Comparison of ENCODE assay signal across 8 cellular contexts in the genomic region with DNA sequence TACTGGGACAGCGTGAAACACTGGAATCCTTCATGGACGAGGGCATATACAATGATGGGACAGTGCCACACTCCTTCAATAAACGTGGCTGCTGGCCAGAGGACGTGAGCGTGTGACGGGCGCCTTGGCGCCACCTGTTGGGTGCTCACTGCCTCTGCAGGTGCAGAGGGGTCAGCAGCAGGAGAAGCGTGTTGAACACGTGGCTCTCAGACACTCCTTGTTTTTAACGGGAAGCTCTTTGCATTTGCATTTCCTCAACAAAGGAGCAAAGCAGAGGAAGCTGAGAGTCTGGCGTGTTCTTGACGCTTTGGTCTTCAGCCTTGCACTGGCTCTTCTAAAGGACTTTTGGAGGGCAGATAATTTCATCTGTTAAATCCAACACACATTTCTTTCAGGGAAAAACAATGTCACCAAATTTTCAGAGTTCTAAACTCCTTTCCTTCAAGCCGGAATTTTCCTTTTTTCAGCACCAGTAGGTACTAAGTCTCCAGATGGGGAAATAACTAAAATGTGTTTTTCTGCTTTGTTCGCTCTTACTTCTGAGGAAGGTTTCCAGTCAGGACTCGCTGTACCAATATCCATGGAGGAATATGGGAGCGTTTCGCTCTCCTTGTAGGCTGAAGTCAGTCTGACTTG. TPM values are rescaled to one million over a fixed set of nuclear protein-coding genes. Genes with fewer than 3 reads are reported as not detected.
A peak's percentile ranks its signal among the peaks of the same experiment; 100 is the strongest.
DNase-seq lines count a peak whose midpoint lies in the region; ATAC-seq, FAIRE-seq and TF ChIP-seq lines count a peak whose summit lies in the region.

No MANE protein-coding gene starts in this region.

- no peaks in the 10 kb centered on the region for H3K27me3 ChIP-seq in keratinocyte (ENCODE audit: control insufficient read depth, extremely low read depth, insufficient read depth, low read length)

- H2AFZ ChIP-seq in keratinocyte (ENCODE audit: control insufficient read depth, low read length): no peak overlapping the region

- H3K36me3 Mint-ChIP-seq in WTC11: peaks cover 52% of the 10 kb centered on the region

- H3K4me3 ChIP-seq in cardiac fibroblast (replicated peaks in 1 of 2; ENCODE audit: low read depth in 2 of 2, low read length in 2 of 2) (no peak overlapping the region), keratinocyte (ENCODE audit: control insufficient read depth in 2 of 3, extremely low read depth in 1 of 3, insufficient read depth in 2 of 3, low read depth in 1 of 3, low read length in 3 of 3) (no peak overlapping the region)

- no peak overlapping the region for H3K9ac ChIP-seq in keratinocyte (ENCODE audit: control insufficient read depth, extremely low read depth, insufficient read depth, low read length)

- peaks cover 11% of the 10 kb centered on the region for H3K4me1 Mint-ChIP-seq in WTC11

- peak overlapping the region; percentile 94 for H3K27ac Mint-ChIP-seq in WTC11

- peaks cover 12% of the 10 kb centered on the region for H3K4me1 ChIP-seq in keratinocyte (ENCODE audit: control insufficient read depth, extremely low read depth, insufficient read depth, low read length)

- peak; percentile 86 for DNase-seq in AG08395 (ENCODE audit: low spot score)
- peak; percentile 73 for DNase-seq in NCI-H2196 treated with DMSO at 0.1 percent for 48 hours (lab: John Stamatoyannopoulos, UW; ENCODE audit: unreplicated experiment)
- DNase-seq in WTC11 (ENCODE audit: low spot score): peak; percentile 79
- peak; percentile 86 to 89 for DNase-seq in cardiac fibroblast (ENCODE audit: low read depth in 2 of 2)
- peak; percentile 50 for DNase-seq in keratinocyte (ENCODE audit: low read depth, low spot score)
- DNase-seq in stimulated activated CD4-positive, alpha-beta T cell treated with anti-CD3 and anti-CD28 coated beads, Interleukin-15, amount 100 ng/mL, for 1 hour (ENCODE audit: low read depth in 1 of 2, low spot score in 1 of 2): peak; percentile 29 to 55

- H3K4me2 ChIP-seq in keratinocyte (ENCODE audit: control insufficient read depth, extremely low read depth, insufficient read depth, low read depth, low read length): no peak overlapping the region

- peak; percentile 77 for FAIRE-seq in keratinocyte (lab: Jason Lieb, UNC)

- POLR2A ChIA-PET in WTC11 (lab: Charles Lee): interaction anchor here (0.6 to 1.0 kb wide), 2 partner anchors 57 to 67 kb away, joined by 4 to 5 read pairs; no protein-coding TSS in a partner anchor

- H3K9me3 ChIP-seq in keratinocyte (ENCODE audit: control insufficient read depth, low read depth, low read length): no peaks in the 10 kb centered on the region

- TF ChIP-seq CTCF in WTC11 (IDR thresholded peaks at IDR 0.05) (peak; percentile 82), cardiac fibroblast (IDR thresholded peaks at IDR 0.05; ENCODE audit: low read depth, low read length) (peak; percentile 99), keratinocyte (optimal IDR thresholded peaks at IDR 0.05 in 1 of 3, IDR thresholded peaks at IDR 0.05 in 1 of 3, conservative IDR thresholded peaks at IDR 0.05 in 1 of 3; ENCODE audit: extremely low read depth in 1 of 3, insufficient read depth in 2 of 3, low read length in 3 of 3) (peak; percentile 94 to 100 (median 99))

- H3K79me2 ChIP-seq in keratinocyte (ENCODE audit: control insufficient read depth, insufficient read depth, low read length): peaks cover 15% of the 10 kb centered on the region

- dilution Hi-C loops in keratinocyte (cut with MboI; ENCODE audit: extremely low pct_ligation_motif_present, low sequenced_read_pairs): no loop called here

- H3K27me3 Mint-ChIP-seq in WTC11 (ENCODE audit: low read depth): no peaks in the 10 kb centered on the region

- no peaks in the 10 kb centered on the region for H4K20me1 ChIP-seq in keratinocyte (ENCODE audit: control insufficient read depth, extremely low read depth, insufficient read depth, low read length)

- H3K9me3 Mint-ChIP-seq in WTC11: peaks cover 6% of the 10 kb centered on the region

- CTCF ChIA-PET in WTC11 (lab: Charles Lee): interaction anchor here (0.5 to 1.8 kb wide), 29 partner anchors 10 to 685 kb away, joined by 3 to 8 read pairs (median 4); a partner anchor contains a TSS

- H3K9me1 ChIP-seq in keratinocyte (ENCODE audit: control insufficient read depth, extremely low read depth, insufficient read depth, low read length): no peaks in the 10 kb centered on the region

- peak; percentile 41 for ATAC-seq in GM21723 (IDR thresholded peaks at IDR 0.05; ENCODE audit: unreplicated experiment)
- peak; percentile 55 for ATAC-seq in WTC11
- no peak for ATAC-seq in HG03342 (IDR thresholded peaks at IDR 0.05; ENCODE audit: unreplicated experiment)

- peak overlapping the region; percentile 4; the same call in 1 of the 2 replicates for H3K4me3 Mint-ChIP-seq in WTC11

- peak overlapping the region; percentile 67 for H3K27ac ChIP-seq in keratinocyte (ENCODE audit: control insufficient read depth, insufficient read depth, low read length)

- H3K36me3 ChIP-seq in keratinocyte (ENCODE audit: control insufficient read depth in 2 of 2, extremely low read depth in 1 of 2, insufficient read depth in 2 of 2, low read length in 2 of 2): peaks cover 16 to 17% of the 10 kb centered on the region in 2 experiments

TF ChIP-seq in WTC11, 78 proteins besides CTCF, POLR2A, EP300 and RAD21 (continues in another document):
- TF ChIP-seq SOX15 (CRISPR knock-in tag; IDR thresholded peaks at IDR 0.05) (no peak), NFATC4 (CRISPR knock-in tag; IDR thresholded peaks at IDR 0.05) (no peak), RELA (CRISPR knock-in tag; IDR thresholded peaks at IDR 0.05; ENCODE audit: borderline replicate concordance) (peak; percentile 85; the same call in 1 of the 2 replicates), PRRX2 (CRISPR knock-in tag; IDR thresholded peaks at IDR 0.05) (no peak), NFE2L1 (CRISPR knock-in tag; IDR thresholded peaks at IDR 0.05) (peak; percentile 93; the same call in 1 of the 2 replicates), JUN (CRISPR knock-in tag; IDR thresholded peaks at IDR 0.05) (peak; percentile 88)
- TF ChIP-seq, protein P1, sequence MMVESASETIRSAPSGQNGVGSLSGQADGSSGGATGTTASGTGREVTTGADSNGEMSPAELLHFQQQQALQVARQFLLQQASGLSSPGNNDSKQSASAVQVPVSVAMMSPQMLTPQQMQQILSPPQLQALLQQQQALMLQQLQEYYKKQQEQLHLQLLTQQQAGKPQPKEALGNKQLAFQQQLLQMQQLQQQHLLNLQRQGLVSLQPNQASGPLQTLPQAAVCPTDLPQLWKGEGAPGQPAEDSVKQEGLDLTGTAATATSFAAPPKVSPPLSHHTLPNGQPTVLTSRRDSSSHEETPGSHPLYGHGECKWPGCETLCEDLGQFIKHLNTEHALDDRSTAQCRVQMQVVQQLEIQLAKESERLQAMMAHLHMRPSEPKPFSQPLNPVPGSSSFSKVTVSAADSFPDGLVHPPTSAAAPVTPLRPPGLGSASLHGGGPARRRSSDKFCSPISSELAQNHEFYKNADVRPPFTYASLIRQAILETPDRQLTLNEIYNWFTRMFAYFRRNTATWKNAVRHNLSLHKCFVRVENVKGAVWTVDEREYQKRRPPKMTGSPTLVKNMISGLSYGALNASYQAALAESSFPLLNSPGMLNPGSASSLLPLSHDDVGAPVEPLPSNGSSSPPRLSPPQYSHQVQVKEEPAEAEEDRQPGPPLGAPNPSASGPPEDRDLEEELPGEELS (CRISPR knock-in tag; IDR thresholded peaks at IDR 0.05): peak; percentile 98
- TF ChIP-seq, protein P2, sequence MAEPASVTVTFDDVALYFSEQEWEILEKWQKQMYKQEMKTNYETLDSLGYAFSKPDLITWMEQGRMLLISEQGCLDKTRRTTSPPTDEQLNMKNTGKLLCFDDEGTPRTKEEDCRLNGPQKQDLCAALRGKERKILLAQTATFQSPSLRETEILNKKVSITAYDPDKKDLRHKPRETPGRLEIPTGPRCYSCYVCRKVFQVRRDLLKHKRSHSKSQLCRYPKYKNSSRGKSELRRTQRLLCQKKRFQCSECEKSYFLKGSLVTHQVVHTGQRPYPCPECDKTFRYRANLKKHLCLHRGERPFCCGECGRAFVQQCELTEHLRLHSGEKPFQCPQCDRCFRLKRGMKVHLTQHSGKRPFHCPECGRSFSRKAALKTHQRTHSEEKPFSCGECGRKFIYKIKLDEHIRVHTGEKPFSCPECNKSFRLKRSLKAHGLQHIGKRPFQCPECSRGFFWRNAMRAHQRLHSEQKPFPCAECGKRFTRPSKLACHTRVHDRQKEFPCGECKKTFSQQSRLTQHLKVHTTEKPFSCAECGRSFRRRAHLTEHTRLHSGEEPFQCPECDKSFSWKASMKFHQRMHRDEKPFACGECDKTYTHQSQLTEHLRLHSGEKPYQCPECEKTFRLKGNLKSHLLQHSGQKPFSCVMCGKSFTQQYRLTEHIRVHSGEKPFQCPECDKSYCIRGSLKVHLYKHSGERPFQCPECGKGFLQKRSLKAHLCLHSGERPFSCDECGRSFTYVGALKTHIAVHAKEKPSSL (CRISPR knock-in tag; conservative IDR thresholded peaks at IDR 0.05): no peak

RNA-seq across cellular contexts. Expression of a gene that starts 2.9 kb away (rescaled TPM):
- 73.0 to 82.0 TPM (median 73.4 TPM) in 3 replicates for total RNA-seq in WTC11 (2021)
- polyA plus RNA-seq in keratinocyte: 21.1 to 32.0 TPM (median 22.9 TPM) in 3 replicates
- polyA plus RNA-seq in keratinocyte (2011; ENCODE audit: low read depth): 40.4 TPM
- polyA plus RNA-seq in keratinocyte (2011; cell fraction: cytosol; rRNA removed): 14.0 and 26.1 TPM in 2 replicates
- polyA plus RNA-seq in keratinocyte (2011; cell fraction: nucleus; rRNA removed): 50.3 and 70.5 TPM in 2 replicates
- 26.7 and 47.3 TPM in 2 replicates for polyA plus RNA-seq in keratinocyte (2012; ENCODE audit: low replicate concordance)
- 9.3 to 11.1 TPM (median 10.1 TPM) in 3 replicates for polyA minus RNA-seq in keratinocyte
- 33.4 TPM for polyA minus RNA-seq in keratinocyte (2011; cell fraction: cytosol; rRNA and poly(A)+ RNA removed)
- polyA minus RNA-seq in keratinocyte (2011; cell fraction: nucleus; rRNA and poly(A)+ RNA removed): 10.4 and 14.1 TPM in 2 replicates

RNA-seq across cellular contexts. Expression of a gene that starts 41.2 kb away (rescaled TPM):
- total RNA-seq in WTC11 (2021): 149 to 158 TPM (median 156 TPM) in 3 replicates
- polyA plus RNA-seq in keratinocyte: 164 to 176 TPM (median 166 TPM) in 3 replicates
- 137 TPM for polyA plus RNA-seq in keratinocyte (2011; ENCODE audit: low read depth)
- 31.1 and 40.2 TPM in 2 replicates for polyA plus RNA-seq in keratinocyte (2011; cell fraction: cytosol; rRNA removed)
- 411 and 514 TPM in 2 replicates for polyA plus RNA-seq in keratinocyte (2011; cell fraction: nucleus; rRNA removed)
- 103 and 107 TPM in 2 replicates for polyA plus RNA-seq in keratinocyte (2012; ENCODE audit: low replicate concordance)
- 141 to 263 TPM (median 162 TPM) in 3 replicates for polyA minus RNA-seq in keratinocyte
- polyA minus RNA-seq in keratinocyte (2011; cell fraction: cytosol; rRNA and poly(A)+ RNA removed): 93.2 TPM
- 326 and 435 TPM in 2 replicates for polyA minus RNA-seq in keratinocyte (2011; cell fraction: nucleus; rRNA and poly(A)+ RNA removed)
